Comparison of ENCODE assay signal across 1 cellular context in genomic region chr12:54030889-54031860, GRCh38.
TF ChIP-seq lines count a peak whose summit lies in the region.

No MANE protein-coding gene starts in this region.

TF ChIP-seq in GM23338, 12 proteins besides CTCF, POLR2A, EP300 and RAD21:
- TF ChIP-seq, protein P1, sequence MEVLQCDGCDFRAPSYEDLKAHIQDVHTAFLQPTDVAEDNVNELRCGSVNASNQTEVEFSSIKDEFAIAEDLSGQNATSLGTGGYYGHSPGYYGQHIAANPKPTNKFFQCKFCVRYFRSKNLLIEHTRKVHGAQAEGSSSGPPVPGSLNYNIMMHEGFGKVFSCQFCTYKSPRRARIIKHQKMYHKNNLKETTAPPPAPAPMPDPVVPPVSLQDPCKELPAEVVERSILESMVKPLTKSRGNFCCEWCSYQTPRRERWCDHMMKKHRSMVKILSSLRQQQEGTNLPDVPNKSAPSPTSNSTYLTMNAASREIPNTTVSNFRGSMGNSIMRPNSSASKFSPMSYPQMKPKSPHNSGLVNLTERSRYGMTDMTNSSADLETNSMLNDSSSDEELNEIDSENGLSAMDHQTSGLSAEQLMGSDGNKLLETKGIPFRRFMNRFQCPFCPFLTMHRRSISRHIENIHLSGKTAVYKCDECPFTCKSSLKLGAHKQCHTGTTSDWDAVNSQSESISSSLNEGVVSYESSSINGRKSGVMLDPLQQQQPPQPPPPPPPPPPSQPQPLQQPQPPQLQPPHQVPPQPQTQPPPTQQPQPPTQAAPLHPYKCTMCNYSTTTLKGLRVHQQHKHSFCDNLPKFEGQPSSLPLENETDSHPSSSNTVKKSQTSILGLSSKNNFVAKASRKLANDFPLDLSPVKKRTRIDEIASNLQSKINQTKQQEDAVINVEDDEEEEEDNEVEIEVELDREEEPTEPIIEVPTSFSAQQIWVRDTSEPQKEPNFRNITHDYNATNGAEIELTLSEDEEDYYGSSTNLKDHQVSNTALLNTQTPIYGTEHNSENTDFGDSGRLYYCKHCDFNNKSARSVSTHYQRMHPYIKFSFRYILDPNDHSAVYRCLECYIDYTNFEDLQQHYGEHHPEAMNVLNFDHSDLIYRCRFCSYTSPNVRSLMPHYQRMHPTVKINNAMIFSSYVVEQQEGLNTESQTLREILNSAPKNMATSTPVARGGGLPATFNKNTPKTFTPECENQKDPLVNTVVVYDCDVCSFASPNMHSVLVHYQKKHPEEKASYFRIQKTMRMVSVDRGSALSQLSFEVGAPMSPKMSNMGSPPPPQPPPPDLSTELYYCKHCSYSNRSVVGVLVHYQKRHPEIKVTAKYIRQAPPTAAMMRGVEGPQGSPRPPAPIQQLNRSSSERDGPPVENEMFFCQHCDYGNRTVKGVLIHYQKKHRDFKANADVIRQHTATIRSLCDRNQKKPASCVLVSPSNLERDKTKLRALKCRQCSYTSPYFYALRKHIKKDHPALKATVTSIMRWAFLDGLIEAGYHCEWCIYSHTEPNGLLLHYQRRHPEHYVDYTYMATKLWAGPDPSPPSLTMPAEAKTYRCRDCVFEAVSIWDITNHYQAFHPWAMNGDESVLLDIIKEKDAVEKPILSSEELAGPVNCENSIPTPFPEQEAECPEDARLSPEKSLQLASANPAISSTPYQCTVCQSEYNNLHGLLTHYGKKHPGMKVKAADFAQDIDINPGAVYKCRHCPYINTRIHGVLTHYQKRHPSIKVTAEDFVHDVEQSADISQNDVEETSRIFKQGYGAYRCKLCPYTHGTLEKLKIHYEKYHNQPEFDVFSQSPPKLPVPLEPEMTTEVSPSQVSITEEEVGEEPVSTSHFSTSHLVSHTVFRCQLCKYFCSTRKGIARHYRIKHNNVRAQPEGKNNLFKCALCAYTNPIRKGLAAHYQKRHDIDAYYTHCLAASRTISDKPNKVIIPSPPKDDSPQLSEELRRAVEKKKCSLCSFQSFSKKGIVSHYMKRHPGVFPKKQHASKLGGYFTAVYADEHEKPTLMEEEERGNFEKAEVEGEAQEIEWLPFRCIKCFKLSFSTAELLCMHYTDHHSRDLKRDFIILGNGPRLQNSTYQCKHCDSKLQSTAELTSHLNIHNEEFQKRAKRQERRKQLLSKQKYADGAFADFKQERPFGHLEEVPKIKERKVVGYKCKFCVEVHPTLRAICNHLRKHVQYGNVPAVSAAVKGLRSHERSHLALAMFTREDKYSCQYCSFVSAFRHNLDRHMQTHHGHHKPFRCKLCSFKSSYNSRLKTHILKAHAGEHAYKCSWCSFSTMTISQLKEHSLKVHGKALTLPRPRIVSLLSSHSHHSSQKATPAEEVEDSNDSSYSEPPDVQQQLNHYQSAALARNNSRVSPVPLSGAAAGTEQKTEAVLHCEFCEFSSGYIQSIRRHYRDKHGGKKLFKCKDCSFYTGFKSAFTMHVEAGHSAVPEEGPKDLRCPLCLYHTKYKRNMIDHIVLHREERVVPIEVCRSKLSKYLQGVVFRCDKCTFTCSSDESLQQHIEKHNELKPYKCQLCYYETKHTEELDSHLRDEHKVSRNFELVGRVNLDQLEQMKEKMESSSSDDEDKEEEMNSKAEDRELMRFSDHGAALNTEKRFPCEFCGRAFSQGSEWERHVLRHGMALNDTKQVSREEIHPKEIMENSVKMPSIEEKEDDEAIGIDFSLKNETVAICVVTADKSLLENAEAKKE (CRISPR knock-in tag; IDR thresholded peaks at IDR 0.05): no peak
- peak; percentile 75 for TF ChIP-seq EZH2 (IDR thresholded peaks at IDR 0.05; ENCODE audit: low read depth, unreplicated experiment)
- TF ChIP-seq EZH2phosphoT487 (IDR thresholded peaks at IDR 0.05; ENCODE audit: unreplicated experiment): peak; percentile 87
TF ChIP-seq in GM23338: peak in this region for 2.
